ENCODE assay signal across 8 cellular contexts in genomic region chr2:164479460-164479859, GRCh38.
DNase-seq lines count a peak whose midpoint lies in the region; ATAC-seq and TF ChIP-seq lines count a peak whose summit lies in the region.

No MANE protein-coding gene starts in this region.

- no peaks in the 10 kb centered on the region for H3K27me3 Mint-ChIP-seq in activated T-helper 17 cell treated with anti-CD3 and anti-CD28 coated beads, Interleukin-2, amount 50 U/mL, for 72 hours

- no peaks in the 10 kb centered on the region for H3K36me3 ChIP-seq in MM.1S (replicated peaks; ENCODE audit: insufficient read depth, low read length)
- no peaks in the 10 kb centered on the region for H3K36me3 ChIP-seq in aorta (ENCODE audit: control insufficient read depth in 1 of 2, insufficient read depth in 2 of 2, low read length in 1 of 2)

- ATAC-seq in aorta (ENCODE audit: low FRiP score) (no peak), GM19351 (IDR thresholded peaks at IDR 0.05; ENCODE audit: unreplicated experiment) (no peak)
- ATAC-seq in activated T-helper 17 cell treated with anti-CD3 and anti-CD28 coated beads, Interleukin-2, amount 50 U/mL, for 72 hours (replicated peaks), result no peak

- no peak overlapping the region for H3K4me3 Mint-ChIP-seq in activated T-helper 17 cell treated with anti-CD3 and anti-CD28 coated beads, Interleukin-2, amount 50 U/mL, for 72 hours

- intact Hi-C loops in aorta (cut with DNase I), result loop anchor here (5.0 kb wide), 2 partner anchors 1287 to 1292 kb away; no protein-coding TSS in a partner anchor

- no peak overlapping the region for H3K27ac ChIP-seq in MM.1S (ENCODE audit: low read length)
- no peak overlapping the region for H3K27ac ChIP-seq in aorta (ENCODE audit: low read depth in 1 of 2, low read length in 2 of 2)

- H3K9me3 Mint-ChIP-seq in activated T-helper 17 cell treated with anti-CD3 and anti-CD28 coated beads, Interleukin-2, amount 50 U/mL, for 72 hours, result no peaks in the 10 kb centered on the region

- no peak overlapping the region for H3K27ac Mint-ChIP-seq in activated T-helper 17 cell treated with anti-CD3 and anti-CD28 coated beads, Interleukin-2, amount 50 U/mL, for 72 hours

- DNase-seq in COR-L47 (lab: John Stamatoyannopoulos, UW), result peak; percentile 71
- DNase-seq in MM.1S, result peak; percentile 15
- peak; percentile 70 for DNase-seq in astrocyte of the hippocampus (ENCODE audit: low read depth, low spot score)
- peak; percentile 64 for DNase-seq in medulla oblongata (ENCODE audit: extremely low spot score)
- DNase-seq in aorta, result no peak
- no peak for DNase-seq in GM13977 (ENCODE audit: low spot score)

- no peaks in the 10 kb centered on the region for H3K9me2 ChIP-seq in MM.1S (replicated peaks; ENCODE audit: insufficient read depth, low read length)

- H3F3A ChIP-seq in MM.1S (ENCODE audit: insufficient read depth, low read length), result no peaks in the 10 kb centered on the region

- H3K4me1 ChIP-seq in MM.1S (ENCODE audit: low read length), result no peaks in the 10 kb centered on the region
- H3K4me1 ChIP-seq in aorta (ENCODE audit: control insufficient read depth in 1 of 2, insufficient read depth in 2 of 2, low read length in 2 of 2), result no peaks in the 10 kb centered on the region

- H3K9me3 ChIP-seq in MM.1S (replicated peaks; ENCODE audit: insufficient read depth, low read length) (no peaks in the 10 kb centered on the region), aorta (ENCODE audit: control insufficient read depth, low read length) (no peaks in the 10 kb centered on the region)

- no peak overlapping the region for H2AFZ ChIP-seq in MM.1S (ENCODE audit: low read length)

- H3K36me3 Mint-ChIP-seq in activated T-helper 17 cell treated with anti-CD3 and anti-CD28 coated beads, Interleukin-2, amount 50 U/mL, for 72 hours (ENCODE audit: low read depth), result no peaks in the 10 kb centered on the region

- in situ Hi-C loops in GM13977 (cut with MboI; ENCODE audit: low pct_unique_long_range_greater_than_20kb, low sequenced_read_pairs, unreplicated experiment), result no loop called here

- H4K20me1 ChIP-seq in MM.1S (ENCODE audit: insufficient read depth, low read length), result no peaks in the 10 kb centered on the region

- no peaks in the 10 kb centered on the region for H3K27me3 ChIP-seq in MM.1S (replicated peaks; ENCODE audit: insufficient read depth, low read length)
- no peaks in the 10 kb centered on the region for H3K27me3 ChIP-seq in aorta (ENCODE audit: control insufficient read depth in 1 of 2, insufficient read depth in 2 of 2, low read length in 1 of 2)

- no peak overlapping the region for H3K4me2 ChIP-seq in MM.1S (ENCODE audit: low read depth, low read length)

- H3K9ac ChIP-seq in MM.1S (ENCODE audit: low read length), result no peak overlapping the region

- H3K4me3 ChIP-seq in MM.1S (ENCODE audit: low read length), result no peak overlapping the region
- no peak overlapping the region for H3K4me3 ChIP-seq in aorta (ENCODE audit: low read length in 2 of 2)

- WGBS in aorta, 2 donors, result 13 to 24% methylated on average over 2 of the region's 2 CpGs

- H3K4me1 Mint-ChIP-seq in activated T-helper 17 cell treated with anti-CD3 and anti-CD28 coated beads, Interleukin-2, amount 50 U/mL, for 72 hours, result no peaks in the 10 kb centered on the region

- no peaks in the 10 kb centered on the region for H3K79me2 ChIP-seq in MM.1S (ENCODE audit: low read length)

- peak; percentile 48 for TF ChIP-seq CTCF in MM.1S (IDR thresholded peaks at IDR 0.05; ENCODE audit: low read length)
- no peak for TF ChIP-seq CTCF in GM13977 (IDR thresholded peaks at IDR 0.05; ENCODE audit: extremely low read depth, insufficient read depth, missing control alignments)

Comparison
In these comparisons a context has a peak if more than half of its experiments do, and no peak if none do; other contexts are left out.
1. DNase-seq: peak in COR-L47 (single experiment), MM.1S (single experiment), astrocyte of the hippocampus (single experiment) and medulla oblongata (single experiment); none in aorta (0 of 2) and GM13977 (single experiment).